ENCODE assay signal across 18 cellular contexts in the genomic region with DNA sequence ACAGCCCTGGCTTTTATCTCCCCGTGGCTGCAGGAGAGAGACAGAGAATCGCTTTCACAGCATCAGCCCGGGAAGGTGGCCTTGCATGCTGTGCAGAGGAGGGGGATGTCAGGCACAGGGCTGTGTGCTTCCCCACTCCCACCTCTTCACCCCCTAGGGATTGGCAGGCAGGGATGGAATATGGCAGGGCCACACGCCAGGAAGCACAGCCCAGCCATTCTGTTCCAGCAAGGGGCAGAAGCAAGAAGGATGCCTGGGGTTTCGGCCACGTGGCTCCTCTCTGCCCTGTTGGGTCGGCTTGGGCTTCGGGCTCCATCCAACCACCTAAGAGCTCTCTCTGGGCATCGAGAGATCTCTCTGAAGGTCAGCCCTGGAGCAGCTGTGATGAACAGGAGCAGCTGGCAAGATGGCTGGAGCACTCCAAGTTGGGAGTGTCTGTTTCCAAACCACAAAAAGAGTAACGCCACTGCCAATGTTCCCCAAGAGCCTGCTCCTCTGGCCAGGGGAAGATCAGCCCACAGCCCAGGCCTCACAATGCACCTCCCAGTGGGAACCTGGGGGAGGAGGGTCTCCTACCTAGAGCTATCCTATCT.
DNase-seq lines count a peak whose midpoint lies in the region; ATAC-seq and TF ChIP-seq lines count a peak whose summit lies in the region.
"Had no signal": no experiment of that assay in that cellular context is flagged by ENCODE, and none has a peak within 500 bp of the region (broad histone marks: within the 10 kb centered on the region; RNA-seq: fewer than 3 reads in every experiment).

No MANE protein-coding gene starts in this region.

- H3K27ac Mint-ChIP-seq in WTC11: no peak overlapping the region
- H3K27ac Mint-ChIP-seq: progenitor cell of endocrine pancreas had no signal

- no peaks in the 10 kb centered on the region for H3K9me3 Mint-ChIP-seq in WTC11
- H3K9me3 Mint-ChIP-seq: mesothelial cell of epicardium had no signal

- ATAC-seq in WTC11: peak; percentile 23
- peak; percentile 18 to 19 for ATAC-seq in right cardiac atrium
- peak; percentile 33 for ATAC-seq in sciatic nerve
- no peak for ATAC-seq in HG03469 (IDR thresholded peaks at IDR 0.05; ENCODE audit: unreplicated experiment)
- no peak for ATAC-seq in GM21723 (IDR thresholded peaks at IDR 0.05; ENCODE audit: unreplicated experiment)
- ATAC-seq: Panc1 had no signal

- H3K27ac ChIP-seq in right cardiac atrium (ENCODE audit: low read length): peak overlapping the region; percentile 0
- H3K27ac ChIP-seq: epithelial cell of prostate had no signal

- H3K27me3 Mint-ChIP-seq in WTC11 (ENCODE audit: low read depth): no peaks in the 10 kb centered on the region; the same call in 1 of the 2 replicates
- H3K27me3 Mint-ChIP-seq: progenitor cell of endocrine pancreas had no signal

- DNase-seq in H7 (peak; percentile 71), WTC11 (ENCODE audit: low spot score) (no peak), right cardiac atrium (peak in 1 of 3 donors; percentile 46), sciatic nerve (ENCODE audit: low spot score) (peak; percentile 55), COR-L47 (lab: John Stamatoyannopoulos, UW) (no peak), epidermal melanocyte (ENCODE audit: insufficient read length, low spot score) (no peak)
- DNase-seq: activated CD4-positive, alpha-beta T cell treated with anti-CD3 and anti-CD28 coated beads, Interleukin-2, amount 50 U/mL, for 48 hours; activated naive CD4-positive, alpha-beta T cell; caudate nucleus; stimulated activated CD4-positive, alpha-beta T cell treated with anti-CD3 and anti-CD28 coated beads, Interleukin-4, amount 100 ng/mL, for 1 hour; T-helper 9 cell had no signal

- no peak for TF ChIP-seq CTCF in WTC11 (IDR thresholded peaks at IDR 0.05)

- WGBS in right cardiac atrium: 44% methylated on average over 10 of the region's 10 CpGs

- H3K4me3 ChIP-seq in H7 (ENCODE audit: insufficient read depth, low read depth, low read length) (no peak overlapping the region), right cardiac atrium (ENCODE audit: low read length) (no peak overlapping the region)
- H3K4me3 ChIP-seq: HAP-1 had no signal

- H3K4me1 Mint-ChIP-seq in WTC11: peaks cover 52% of the 10 kb centered on the region

- no peak overlapping the region for H3K4me3 Mint-ChIP-seq in WTC11

- CTCF ChIA-PET in WTC11 (lab: Charles Lee): interaction anchor here (0.9 to 1.9 kb wide), 11 partner anchors 9 to 325 kb away, joined by 3 to 10 read pairs (median 4); no protein-coding TSS in a partner anchor

- H3K27me3 ChIP-seq in H7 (ENCODE audit: control insufficient read depth, insufficient read depth, low read length): no peaks in the 10 kb centered on the region
- no peaks in the 10 kb centered on the region for H3K27me3 ChIP-seq in right cardiac atrium (ENCODE audit: control insufficient read depth, insufficient read depth)

- H3K4me1 ChIP-seq in right cardiac atrium (ENCODE audit: control insufficient read depth, insufficient read depth, low read length): peaks cover 2% of the 10 kb centered on the region

- intact Hi-C loops in right cardiac atrium (cut with DNase I): loop anchor here in 2 of 4 donors (10.0 kb wide), 1 partner anchor 102 kb away; no protein-coding TSS in a partner anchor
- intact Hi-C loops in sciatic nerve (cut with DNase I): no loop called here

- H3K36me3 ChIP-seq in H7 (replicated peaks; ENCODE audit: control insufficient read depth, insufficient read depth, low read length): no peaks in the 10 kb centered on the region
- H3K36me3 ChIP-seq: HAP-1 had no signal

- no peaks in the 10 kb centered on the region for H3K36me3 Mint-ChIP-seq in WTC11
- H3K36me3 Mint-ChIP-seq: mesothelial cell of epicardium had no signal

- no peaks in the 10 kb centered on the region for H3K9me3 ChIP-seq in right cardiac atrium (ENCODE audit: control insufficient read depth, low read length)
- H3K9me3 ChIP-seq: HAP-1 had no signal

- POLR2A ChIA-PET in WTC11 (lab: Charles Lee): no interaction called here

TF ChIP-seq in WTC11, 78 proteins besides CTCF, POLR2A, EP300 and RAD21:
- TF ChIP-seq, protein P1, sequence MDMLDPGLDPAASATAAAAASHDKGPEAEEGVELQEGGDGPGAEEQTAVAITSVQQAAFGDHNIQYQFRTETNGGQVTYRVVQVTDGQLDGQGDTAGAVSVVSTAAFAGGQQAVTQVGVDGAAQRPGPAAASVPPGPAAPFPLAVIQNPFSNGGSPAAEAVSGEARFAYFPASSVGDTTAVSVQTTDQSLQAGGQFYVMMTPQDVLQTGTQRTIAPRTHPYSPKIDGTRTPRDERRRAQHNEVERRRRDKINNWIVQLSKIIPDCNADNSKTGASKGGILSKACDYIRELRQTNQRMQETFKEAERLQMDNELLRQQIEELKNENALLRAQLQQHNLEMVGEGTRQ (CRISPR knock-in tag; IDR thresholded peaks at IDR 0.05): 0 out of 2 replicates have a peak, but pooled peaks have one; percentile 32
- no peak for TF ChIP-seq NFE2L1 (CRISPR knock-in tag; IDR thresholded peaks at IDR 0.05)

Comparison
In these comparisons a context has a peak if more than half of its experiments do, and no peak if none do; other contexts are left out.
1. DNase-seq: peak in H7 (single experiment) and sciatic nerve (single experiment); none in WTC11 (single experiment), COR-L47 (single experiment) and epidermal melanocyte (single experiment).
2. ATAC-seq: peak in WTC11 (single experiment), right cardiac atrium (2 of 2) and sciatic nerve (single experiment); none in HG03469 (single experiment) and GM21723 (single experiment).